ENCODE assay signal across 23 cellular contexts in the genomic region with DNA sequence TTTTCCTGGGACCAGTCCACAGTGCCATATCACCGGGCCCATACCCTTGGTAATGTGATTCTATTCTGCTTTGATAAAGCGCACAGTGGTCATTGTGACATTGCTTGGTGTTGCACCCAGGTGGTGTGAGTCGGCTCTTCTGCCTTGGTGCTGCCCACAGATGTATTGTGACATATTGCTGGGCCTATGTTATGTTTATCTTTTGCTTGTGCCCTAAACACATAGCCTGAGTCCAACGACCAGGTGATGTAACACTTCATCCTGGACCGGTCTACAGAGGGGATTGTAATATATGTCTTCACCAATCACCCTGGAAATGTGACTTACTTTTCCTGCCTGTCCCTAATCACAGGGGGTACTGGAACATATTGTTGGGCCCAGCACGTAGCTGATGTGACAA.
"Had no signal": no experiment of that assay in that cellular context is flagged by ENCODE, and none has a peak within 500 bp of the region (broad histone marks: within the 10 kb centered on the region; RNA-seq: fewer than 3 reads in every experiment).

No MANE protein-coding gene starts in this region.

- H3K27ac ChIP-seq: HL-60, SJSA1, SK-N-MC had no signal

- H3K9me3 ChIP-seq: SJSA1 had no signal

- H3K27me3 ChIP-seq: SJSA1 had no signal

- H3K4me3 ChIP-seq: SJSA1, SK-N-MC had no signal

- H3K4me1 ChIP-seq: SJSA1 had no signal

- DNase-seq: KBM-7, MV-4-11, NCI-H1092, NCI-H1105 treated with DMSO at 0.1 percent for 48 hours, NCI-H1417 treated with DMSO at 0.1 percent for 48 hours, NCI-H187, NCI-H2029, NCI-H2081 treated with DMSO at 0.1 percent for 48 hours, NCI-H2171, NCI-H226, NCI-H446, NCI-H510A, NCI-H524 treated with DMSO at 0.1 percent for 48 hours, NCI-H69, NCI-H774, Right ventricle myocardium superior, RPMI8226, SIG-M5 had no signal

- FAIRE-seq: HTR-8/SVneo, RCC 7860 had no signal
